In genomic region chr13:75839418-75839817, GRCh38 we compare ENCODE assay signal across 17 cellular contexts.
DNase-seq lines count a peak whose midpoint lies in the region; ATAC-seq, FAIRE-seq and TF ChIP-seq lines count a peak whose summit lies in the region.
"Had no signal": no experiment of that assay in that cellular context is flagged by ENCODE, and none has a peak within 500 bp of the region (broad histone marks: within the 10 kb centered on the region; RNA-seq: fewer than 3 reads in every experiment).

No MANE protein-coding gene starts in this region.

- H3K4me3 Mint-ChIP-seq in activated CD4-positive, alpha-beta T cell treated with anti-CD3 and anti-CD28 coated beads for 36 hours, result no peak overlapping the region
- H3K4me3 Mint-ChIP-seq: CD8-positive, alpha-beta T cell had no signal

- POLR2A ChIA-PET in activated CD4-positive, alpha-beta T cell treated with anti-CD3 and anti-CD28 coated beads for 36 hours (lab: Charles Lee), result interaction anchor here (0.7 kb wide), 1 partner anchor 78 kb away, joined by 3 read pairs; no protein-coding TSS in a partner anchor

- no peak for TF ChIP-seq CTCF in AG10803 (conservative IDR thresholded peaks at IDR 0.05; ENCODE audit: low read length)

- no peak overlapping the region for H3K4me3 ChIP-seq in AG10803 (ENCODE audit: low read length)
- H3K4me3 ChIP-seq: GM12878 had no signal

- intact Hi-C loops in activated CD4-positive, alpha-beta T cell treated with anti-CD3 and anti-CD28 coated beads for 36 hours (cut with DNase I, micrococcal nuclease), result no loop called here

- DNase-seq in AG10803 (ENCODE audit: low read depth) (peak; percentile 76), GM03348 (ENCODE audit: low spot score) (peak; percentile 12), LHCN-M2 (ENCODE audit: low read depth) (peak; percentile 69), frontal cortex (ENCODE audit: low spot score in 2 of 2) (no peak), cortex of kidney (lab: John Stamatoyannopoulos, UW) (no peak), COR-L47 (lab: John Stamatoyannopoulos, UW) (no peak)
- DNase-seq in activated CD4-positive, alpha-beta T cell treated with anti-CD3 and anti-CD28 coated beads for 36 hours, result no peak
- DNase-seq: ACHN; BE2C; Caco-2; CD8-positive, alpha-beta T cell; DMS53; KG1 had no signal

- H3K4me1 Mint-ChIP-seq in activated CD4-positive, alpha-beta T cell treated with anti-CD3 and anti-CD28 coated beads for 36 hours, result peaks cover 15% of the 10 kb centered on the region

- ATAC-seq in activated CD4-positive, alpha-beta T cell treated with anti-CD3 and anti-CD28 coated beads for 36 hours, result no peak
- ATAC-seq in GM19467 (IDR thresholded peaks at IDR 0.05; ENCODE audit: unreplicated experiment), result no peak
- ATAC-seq: CD8-positive, alpha-beta T cell; GM12878; HCT116 had no signal

- FAIRE-seq in frontal cortex (lab: Jason Lieb, UNC), result peak; percentile 24
- FAIRE-seq: GM12878, H1 had no signal

- H3K27me3 Mint-ChIP-seq in activated CD4-positive, alpha-beta T cell treated with anti-CD3 and anti-CD28 coated beads for 36 hours, result no peaks in the 10 kb centered on the region

- H3K36me3 Mint-ChIP-seq in activated CD4-positive, alpha-beta T cell treated with anti-CD3 and anti-CD28 coated beads for 36 hours (ENCODE audit: low read depth), result peaks cover 32% of the 10 kb centered on the region

- CTCF ChIA-PET in activated CD4-positive, alpha-beta T cell treated with anti-CD3 and anti-CD28 coated beads for 36 hours (lab: Charles Lee), result interaction anchor here (0.6 to 2.7 kb wide), 5 partner anchors 12 to 154 kb away, joined by 3 to 8 read pairs (median 3); no protein-coding TSS in a partner anchor

- H3K9me3 Mint-ChIP-seq in activated CD4-positive, alpha-beta T cell treated with anti-CD3 and anti-CD28 coated beads for 36 hours (ENCODE audit: low read depth), result peaks cover 7% of the 10 kb centered on the region
- H3K9me3 Mint-ChIP-seq: CD8-positive, alpha-beta T cell had no signal

- H3K27ac Mint-ChIP-seq in activated CD4-positive, alpha-beta T cell treated with anti-CD3 and anti-CD28 coated beads for 36 hours, result no peak overlapping the region
- H3K27ac Mint-ChIP-seq: CD8-positive, alpha-beta T cell had no signal

Comparison
In these comparisons a context has a peak if more than half of its experiments do, and no peak if none do; other contexts are left out.
1. DNase-seq: peak in AG10803 (single experiment), GM03348 (single experiment) and LHCN-M2 (single experiment); none in frontal cortex (0 of 2), cortex of kidney (single experiment), activated CD4-positive, alpha-beta T cell treated with anti-CD3 and anti-CD28 coated beads for 36 hours (single experiment) and COR-L47 (single experiment).